Comparison of ENCODE assay signal across 28 cellular contexts in genomic region chr19:53147645-53148044, GRCh38.
"Had no signal": no experiment of that assay in that cellular context is flagged by ENCODE, and none has a peak within 500 bp of the region (broad histone marks: within the 10 kb centered on the region; RNA-seq: fewer than 3 reads in every experiment).

No MANE protein-coding gene starts in this region.

- DNase-seq: dorsolateral prefrontal cortex; effector CD4-positive, alpha-beta T cell; glutamatergic neuron; heart right ventricle; hippocampal formation; left cardiac atrium; left lung; mesenchymal stem cell; mucosa of descending colon; naive thymus-derived CD4-positive, alpha-beta T cell; right lobe of liver; small intestine; stimulated activated CD4-positive, alpha-beta T cell treated with anti-CD3 and anti-CD28 coated beads, Interleukin-15, amount 100 ng/mL, for 24 hours; stimulated activated CD4-positive, alpha-beta T cell treated with anti-CD3 and anti-CD28 coated beads, Interleukin-4, amount 100 ng/mL, for 1 hour; stimulated activated CD8-positive, alpha-beta memory T cell treated with anti-CD3 and anti-CD28 coated beads, Interleukin-4, amount 100 ng/mL, for 48 hours; stimulated activated naive CD8-positive, alpha-beta T cell treated with anti-CD3 and anti-CD28 coated beads, Interleukin-15, amount 100 ng/mL, for 72 hours; thyroid gland; trophoblast cell had no signal

- H3K4me1 Mint-ChIP-seq: mesothelial cell of epicardium; naive thymus-derived CD4-positive, alpha-beta T cell; nephron; neural progenitor cell; stimulated activated naive CD8-positive, alpha-beta T cell treated with anti-CD3 and anti-CD28 coated beads, Interleukin-15, amount 100 ng/mL, for 72 hours had no signal

- H3K27me3 Mint-ChIP-seq: naive thymus-derived CD4-positive, alpha-beta T cell; progenitor cell of endocrine pancreas; stimulated activated naive CD8-positive, alpha-beta T cell treated with anti-CD3 and anti-CD28 coated beads, Interleukin-15, amount 100 ng/mL, for 72 hours had no signal

- H3K4me1 ChIP-seq: esophagus muscularis mucosa, foreskin keratinocyte, gastroesophageal sphincter, heart right ventricle, left lung, neural progenitor cell, parathyroid adenoma, right lobe of liver, suprapubic skin, thyroid gland, vagina had no signal

- H3K4me3 ChIP-seq: dorsolateral prefrontal cortex, esophagus muscularis mucosa, gastroesophageal sphincter, heart right ventricle, left lung, mucosa of descending colon, neural progenitor cell, right lobe of liver, suprapubic skin, thyroid gland, vagina had no signal

- H3K27ac Mint-ChIP-seq: mesothelial cell of epicardium; naive thymus-derived CD4-positive, alpha-beta T cell; nephron; neural progenitor cell; progenitor cell of endocrine pancreas; stimulated activated naive CD8-positive, alpha-beta T cell treated with anti-CD3 and anti-CD28 coated beads, Interleukin-15, amount 100 ng/mL, for 72 hours had no signal

- H3K27ac ChIP-seq: dorsolateral prefrontal cortex, esophagus muscularis mucosa, foreskin keratinocyte, gastroesophageal sphincter, heart right ventricle, left lung, neural progenitor cell, parathyroid adenoma, right lobe of liver, suprapubic skin, thyroid gland, vagina had no signal

- H3K4me3 Mint-ChIP-seq: mesothelial cell of epicardium; naive thymus-derived CD4-positive, alpha-beta T cell; nephron; neural progenitor cell; stimulated activated naive CD8-positive, alpha-beta T cell treated with anti-CD3 and anti-CD28 coated beads, Interleukin-15, amount 100 ng/mL, for 72 hours had no signal

- H3K9me3 ChIP-seq: thyroid gland had no signal

- H3K27me3 ChIP-seq: dorsolateral prefrontal cortex, esophagus muscularis mucosa, foreskin keratinocyte, gastroesophageal sphincter, heart right ventricle, left lung, neural progenitor cell, right lobe of liver, suprapubic skin, thyroid gland, vagina had no signal

- ATAC-seq: foreskin keratinocyte; gastroesophageal sphincter; heart right ventricle; left cardiac atrium; left lung; mucosa of descending colon; naive thymus-derived CD4-positive, alpha-beta T cell; right lobe of liver; stimulated activated naive CD8-positive, alpha-beta T cell treated with anti-CD3 and anti-CD28 coated beads, Interleukin-15, amount 100 ng/mL, for 72 hours had no signal
